In genomic region chr19:39126312-39126561, GRCh38 we compare ENCODE assay signal across 1 cellular context.
TF ChIP-seq lines count a peak whose summit lies in the region.

No MANE protein-coding gene starts in this region.

TF ChIP-seq in IMR-90, 13 proteins besides CTCF, POLR2A, EP300 and RAD21 (continued from another document):
- TF ChIP-seq FOS (IDR thresholded peaks at IDR 0.05; ENCODE audit: low read depth, low read length) (no peak), CEBPB (IDR thresholded peaks at IDR 0.05; ENCODE audit: low read depth, low read length) (no peak), MAFK (IDR thresholded peaks at IDR 0.05; ENCODE audit: low read depth, low read length) (no peak), USF2 (IDR thresholded peaks at IDR 0.05; ENCODE audit: low read depth, low read length) (no peak), SMC3 (IDR thresholded peaks at IDR 0.05; ENCODE audit: low read depth, low read length) (no peak), MXI1 (IDR thresholded peaks at IDR 0.05; ENCODE audit: borderline replicate concordance, low read depth, low read length) (no peak), NFE2L2 (IDR thresholded peaks at IDR 0.05; ENCODE audit: low read depth, low read length) (no peak), BHLHE40 (IDR thresholded peaks at IDR 0.05; ENCODE audit: low read depth, low read length) (no peak)
